In genomic region chr5:167797933-167798332, GRCh38 we compare ENCODE assay signal across 30 cellular contexts.
DNase-seq lines count a peak whose midpoint lies in the region; ATAC-seq and TF ChIP-seq lines count a peak whose summit lies in the region.
"Had no signal": no experiment of that assay in that cellular context is flagged by ENCODE, and none has a peak within 500 bp of the region (broad histone marks: within the 10 kb centered on the region; RNA-seq: fewer than 3 reads in every experiment).

No MANE protein-coding gene starts in this region.

- no peaks in the 10 kb centered on the region for H3K36me3 ChIP-seq in endodermal cell (ENCODE audit: control insufficient read depth, insufficient read depth, low read length)
- H3K36me3 ChIP-seq: cardiac muscle cell, ovary, upper lobe of right lung had no signal

- H3K27me3 Mint-ChIP-seq in endodermal cell (ENCODE audit: insufficient read depth) (peaks cover 7% of the 10 kb centered on the region), nephron progenitor cell (ENCODE audit: low read depth, poor library complexity) (no peaks in the 10 kb centered on the region), WTC11 (ENCODE audit: low read depth) (no peaks in the 10 kb centered on the region), CD14-positive monocyte (ENCODE audit: low read depth in 3 of 3) (no peaks in the 10 kb centered on the region)
- H3K27me3 Mint-ChIP-seq: CD4-positive, alpha-beta memory T cell; stimulated activated naive B cell treated with anti-CD40 and anti-IgM and Interleukin-4, amounts not matched to agents 10 μg/mL and 1 μg/mL and 100 μg/mL, for 72 hours had no signal

- no peak overlapping the region for H3K4me3 ChIP-seq in endodermal cell (ENCODE audit: low read length)
- H3K4me3 ChIP-seq: cardiac muscle cell, coronary artery, ovary, upper lobe of right lung had no signal

- H3K9me3 Mint-ChIP-seq in endodermal cell (no peaks in the 10 kb centered on the region), nephron progenitor cell (no peaks in the 10 kb centered on the region), WTC11 (no peaks in the 10 kb centered on the region), CD14-positive monocyte (no peaks in the 10 kb centered on the region)

- TF ChIP-seq CTCF in endodermal cell (conservative IDR thresholded peaks at IDR 0.05) (no peak), nephron progenitor cell (IDR thresholded peaks at IDR 0.05) (no peak), WTC11 (IDR thresholded peaks at IDR 0.05) (no peak), CD14-positive monocyte (IDR thresholded peaks at IDR 0.05) (no peak)

- H3K27ac Mint-ChIP-seq in endodermal cell (no peak overlapping the region), nephron progenitor cell (peak overlapping the region; percentile 9), WTC11 (no peak overlapping the region), CD14-positive monocyte (no peak overlapping the region)
- H3K27ac Mint-ChIP-seq: activated naive CD8-positive, alpha-beta T cell; CD4-positive, alpha-beta memory T cell; natural killer cell; stimulated activated naive B cell treated with anti-CD40 and anti-IgM and Interleukin-4, amounts not matched to agents 10 μg/mL and 1 μg/mL and 100 μg/mL, for 72 hours had no signal

- H3K9ac ChIP-seq in endodermal cell (ENCODE audit: extremely low read depth, low read length, poor library complexity, severe bottlenecking), result no peak overlapping the region
- H3K9ac ChIP-seq: KMS-11 had no signal

- ATAC-seq in WTC11 (no peak), GM21825 (IDR thresholded peaks at IDR 0.05; ENCODE audit: unreplicated experiment) (no peak)
- ATAC-seq: natural killer cell; stimulated activated naive B cell treated with anti-CD40 and anti-IgM and Interleukin-4, amounts not matched to agents 10 μg/mL and 1 μg/mL and 100 μg/mL, for 72 hours; upper lobe of right lung had no signal

- H3K9me3 ChIP-seq in endodermal cell (ENCODE audit: control insufficient read depth, low read length), result no peaks in the 10 kb centered on the region
- H3K9me3 ChIP-seq: ovary, upper lobe of right lung had no signal

- no peak overlapping the region for H3K4me3 Mint-ChIP-seq in endodermal cell
- no peak overlapping the region for H3K4me3 Mint-ChIP-seq in nephron progenitor cell
- H3K4me3 Mint-ChIP-seq in WTC11, result no peak overlapping the region
- no peak overlapping the region for H3K4me3 Mint-ChIP-seq in CD14-positive monocyte
- H3K4me3 Mint-ChIP-seq: activated naive CD8-positive, alpha-beta T cell; CD4-positive, alpha-beta memory T cell; natural killer cell; stimulated activated naive B cell treated with anti-CD40 and anti-IgM and Interleukin-4, amounts not matched to agents 10 μg/mL and 1 μg/mL and 100 μg/mL, for 72 hours had no signal

- intact Hi-C loops in CD14-positive monocyte (cut with micrococcal nuclease), result no loop called here

- H3K36me3 Mint-ChIP-seq in endodermal cell (ENCODE audit: low read depth) (no peaks in the 10 kb centered on the region), nephron progenitor cell (ENCODE audit: low read depth) (no peaks in the 10 kb centered on the region), WTC11 (no peaks in the 10 kb centered on the region), CD14-positive monocyte (no peaks in the 10 kb centered on the region)
- H3K36me3 Mint-ChIP-seq: activated naive CD8-positive, alpha-beta T cell; CD4-positive, alpha-beta memory T cell; natural killer cell; stimulated activated naive B cell treated with anti-CD40 and anti-IgM and Interleukin-4, amounts not matched to agents 10 μg/mL and 1 μg/mL and 100 μg/mL, for 72 hours had no signal

- peaks cover 15% of the 10 kb centered on the region for H3K4me1 Mint-ChIP-seq in endodermal cell
- H3K4me1 Mint-ChIP-seq in nephron progenitor cell, result peaks cover 15% of the 10 kb centered on the region
- peaks cover 16% of the 10 kb centered on the region for H3K4me1 Mint-ChIP-seq in WTC11
- H3K4me1 Mint-ChIP-seq in CD14-positive monocyte, result peaks cover 8% of the 10 kb centered on the region
- H3K4me1 Mint-ChIP-seq: CD4-positive, alpha-beta memory T cell; natural killer cell; stimulated activated naive B cell treated with anti-CD40 and anti-IgM and Interleukin-4, amounts not matched to agents 10 μg/mL and 1 μg/mL and 100 μg/mL, for 72 hours had no signal

- POLR2A ChIA-PET in WTC11 (lab: Charles Lee), result no interaction called here

- no peaks in the 10 kb centered on the region for H3K27me3 ChIP-seq in endodermal cell (ENCODE audit: control insufficient read depth, insufficient read depth, low read length, poor library complexity, severe bottlenecking)
- H3K27me3 ChIP-seq: cardiac muscle cell, ovary, upper lobe of right lung had no signal

- peak; percentile 30 for DNase-seq in AG20443 (ENCODE audit: low spot score)
- peak; percentile 8 for DNase-seq in NCI-H460 (ENCODE audit: extremely low read depth, low read depth)
- DNase-seq in endodermal cell, result peak; percentile 14
- DNase-seq in nephron progenitor cell, result no peak
- DNase-seq in WTC11 (ENCODE audit: low spot score), result no peak
- no peak for DNase-seq in CD14-positive monocyte (ENCODE audit: low spot score)
- DNase-seq in NCI-H524 (lab: John Stamatoyannopoulos, UW), result no peak
- DNase-seq: activated CD4-positive, alpha-beta T cell treated with anti-CD3 and anti-CD28 coated beads for 48 hours; activated effector memory CD4-positive, alpha-beta T cell treated with anti-CD3 and anti-CD28 coated beads, Interleukin-2, amount 50 U/mL, for 16 hours; activated T-cell treated with anti-CD3 and anti-CD28 coated beads, Interleukin-2, amount 50 U/mL, for 1 hour; AML-193; CD4-positive, alpha-beta memory T cell; effector memory CD4-positive, alpha-beta T cell; foreskin fibroblast; head of caudate nucleus; MM.1S; natural killer cell; NCI-H2029 treated with DMSO at 0.1 percent for 48 hours; ovary; SHP77 treated with DMSO at 0.1 percent for 48 hours; stimulated activated naive B cell treated with anti-CD40 and anti-IgM and Interleukin-4, amounts not matched to agents 10 μg/mL and 1 μg/mL and 100 μg/mL, for 72 hours; T1000; upper lobe of right lung had no signal

- 92 to 100% methylated on average over 2 to 3 of the region's 3 CpGs for WGBS in endodermal cell (ENCODE audit: insufficient coverage in 1 of 2, insufficient read length in 1 of 2), 2 experiments

- H3K27ac ChIP-seq in endodermal cell (ENCODE audit: low read depth, low read length), result no peak overlapping the region
- H3K27ac ChIP-seq: cardiac muscle cell, HL-60, KMS-11, ovary, upper lobe of right lung, VCaP had no signal

- CTCF ChIA-PET in WTC11 (lab: Charles Lee), result no interaction called here

- peaks cover 26% of the 10 kb centered on the region for H3K4me1 ChIP-seq in endodermal cell (ENCODE audit: control insufficient read depth, insufficient read depth, low read length)
- H3K4me1 ChIP-seq: upper lobe of right lung had no signal

TF ChIP-seq in WTC11, 78 proteins besides CTCF, POLR2A, EP300 and RAD21 (continues in another document):
- TF ChIP-seq ATF1 (CRISPR knock-in tag; IDR thresholded peaks at IDR 0.05), result no peak
- TF ChIP-seq FOXP4 (CRISPR knock-in tag; IDR thresholded peaks at IDR 0.05), result no peak
- TF ChIP-seq CREB1 (CRISPR knock-in tag; IDR thresholded peaks at IDR 0.05), result no peak
- no peak for TF ChIP-seq TEAD4 (CRISPR knock-in tag; IDR thresholded peaks at IDR 0.05)
- TF ChIP-seq, protein P1, sequence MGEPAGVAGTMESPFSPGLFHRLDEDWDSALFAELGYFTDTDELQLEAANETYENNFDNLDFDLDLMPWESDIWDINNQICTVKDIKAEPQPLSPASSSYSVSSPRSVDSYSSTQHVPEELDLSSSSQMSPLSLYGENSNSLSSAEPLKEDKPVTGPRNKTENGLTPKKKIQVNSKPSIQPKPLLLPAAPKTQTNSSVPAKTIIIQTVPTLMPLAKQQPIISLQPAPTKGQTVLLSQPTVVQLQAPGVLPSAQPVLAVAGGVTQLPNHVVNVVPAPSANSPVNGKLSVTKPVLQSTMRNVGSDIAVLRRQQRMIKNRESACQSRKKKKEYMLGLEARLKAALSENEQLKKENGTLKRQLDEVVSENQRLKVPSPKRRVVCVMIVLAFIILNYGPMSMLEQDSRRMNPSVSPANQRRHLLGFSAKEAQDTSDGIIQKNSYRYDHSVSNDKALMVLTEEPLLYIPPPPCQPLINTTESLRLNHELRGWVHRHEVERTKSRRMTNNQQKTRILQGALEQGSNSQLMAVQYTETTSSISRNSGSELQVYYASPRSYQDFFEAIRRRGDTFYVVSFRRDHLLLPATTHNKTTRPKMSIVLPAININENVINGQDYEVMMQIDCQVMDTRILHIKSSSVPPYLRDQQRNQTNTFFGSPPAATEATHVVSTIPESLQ (CRISPR knock-in tag; IDR thresholded peaks at IDR 0.05), result no peak

Comparison
In these comparisons a context has a peak if more than half of its experiments do, and no peak if none do; other contexts are left out.
1. DNase-seq: peak in AG20443 (single experiment), NCI-H460 (single experiment) and endodermal cell (single experiment); none in nephron progenitor cell (single experiment), WTC11 (single experiment), CD14-positive monocyte (single experiment) and NCI-H524 (0 of 2).